Comparison of ENCODE assay signal across 8 cellular contexts in the genomic region with DNA sequence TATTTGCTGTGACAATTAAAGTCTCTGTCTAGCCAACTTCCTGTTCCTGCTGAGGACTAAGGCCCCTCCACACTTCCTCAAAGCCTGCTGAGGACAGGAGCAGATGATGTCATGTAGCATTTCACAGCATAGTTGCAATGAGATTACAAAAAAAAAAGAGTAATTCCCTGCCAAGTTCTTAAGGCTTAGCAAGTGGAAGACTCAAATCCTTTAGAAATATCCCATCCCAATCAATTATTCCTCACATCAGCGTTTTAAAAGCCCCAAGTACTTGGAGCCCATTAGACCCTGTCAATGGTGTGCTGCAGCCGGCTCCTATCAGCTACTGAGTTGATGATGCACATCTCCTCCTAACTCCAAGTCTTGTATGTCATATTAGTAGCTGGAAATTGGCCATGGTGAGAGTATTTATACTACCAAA. TPM values are rescaled to one million over a fixed set of nuclear protein-coding genes. Genes with fewer than 3 reads are reported as not detected.
DNase-seq lines count a peak whose midpoint lies in the region; ATAC-seq and TF ChIP-seq lines count a peak whose summit lies in the region.

No MANE protein-coding gene starts in this region.

- TF ChIP-seq CTCF in GM12865 (IDR thresholded peaks at IDR 0.05; ENCODE audit: insufficient read depth, low read depth, low read length, missing control alignments) (no peak), colonic mucosa (IDR thresholded peaks at IDR 0.05) (no peak), mesothelial cell of epicardium (IDR thresholded peaks at IDR 0.05; ENCODE audit: unreplicated experiment) (no peak), omental fat pad (IDR thresholded peaks at IDR 0.05) (no peak)

- intact Hi-C loops in colonic mucosa (cut with DNase I), result no loop called here

- ATAC-seq in GM21619 (IDR thresholded peaks at IDR 0.05; ENCODE audit: unreplicated experiment), result peak; percentile 43
- ATAC-seq in HG03280 (IDR thresholded peaks at IDR 0.05; ENCODE audit: unreplicated experiment), result no peak
- no peak for ATAC-seq in omental fat pad (ENCODE audit: low FRiP score)

- peaks cover 3% of the 10 kb centered on the region for H3K4me1 Mint-ChIP-seq in mesothelial cell of epicardium

- H3K9me3 Mint-ChIP-seq in mesothelial cell of epicardium, result no peaks in the 10 kb centered on the region

- H3K36me3 ChIP-seq in colonic mucosa, result no peaks in the 10 kb centered on the region

- H3K27me3 Mint-ChIP-seq in mesothelial cell of epicardium (ENCODE audit: low read depth), result no peaks in the 10 kb centered on the region

- H3K4me3 ChIP-seq in GM12865 (ENCODE audit: low read depth, low read length), result no peak overlapping the region
- H3K4me3 ChIP-seq in colonic mucosa, result no peak overlapping the region

- H3K27ac Mint-ChIP-seq in mesothelial cell of epicardium, result peak overlapping the region; percentile 79

- H3K4me3 Mint-ChIP-seq in mesothelial cell of epicardium, result no peak overlapping the region

- H3K9me3 ChIP-seq in colonic mucosa, result no peaks in the 10 kb centered on the region

- H3K9ac ChIP-seq in colonic mucosa (ENCODE audit: low read depth in 2 of 2, low read length in 2 of 2), result no peak overlapping the region

- no peaks in the 10 kb centered on the region for H3K27me3 ChIP-seq in colonic mucosa

- H3K27ac ChIP-seq in colonic mucosa, result peak overlapping the region; percentile 22

- DNase-seq in GM12865 (ENCODE audit: low read depth), result peak; percentile 64
- DNase-seq in NOMO-1 treated with DMSO at 0.1 percent for 48 hours (lab: John Stamatoyannopoulos, UW; ENCODE audit: unreplicated experiment), result peak; percentile 96
- DNase-seq in colonic mucosa, result no peak
- DNase-seq in mesothelial cell of epicardium (ENCODE audit: low spot score in 2 of 2, unreplicated experiment in 2 of 2), result no peak
- DNase-seq in omental fat pad (ENCODE audit: low spot score), result no peak
- no peak for DNase-seq in activated effector memory CD4-positive, alpha-beta T cell treated with Interleukin-2 at 50 U/mL for 16 hours

- no peaks in the 10 kb centered on the region for H3K4me1 ChIP-seq in colonic mucosa

- H3K36me3 Mint-ChIP-seq in mesothelial cell of epicardium, result peaks cover 57% of the 10 kb centered on the region

RNA-seq across cellular contexts. Expression of gene TRANK1, which starts 51.7 kb away (rescaled TPM):
- total RNA-seq in colonic mucosa, result 10 to 100 TPM; 21.3 to 50.7 TPM
- total RNA-seq in mesothelial cell of epicardium, result 68.3 to 80.4 TPM (median 76.8 TPM) in 3 replicates
- total RNA-seq in omental fat pad, result 10 to 100 TPM in 3 of 4 donors, 1 to 10 TPM in 1; 9.4 to 31.5 (median 14.6) TPM

Comparison
In these comparisons a context has a peak if more than half of its experiments do, and no peak if none do; other contexts are left out.
1. DNase-seq: peak in GM12865 (single experiment) and NOMO-1 treated with DMSO at 0.1 percent for 48 hours (single experiment); none in colonic mucosa (single experiment), mesothelial cell of epicardium (0 of 2), omental fat pad (single experiment) and activated effector memory CD4-positive, alpha-beta T cell treated with Interleukin-2 at 50 U/mL for 16 hours (single experiment).